ENCODE assay signal across 1 cellular context in genomic region chr9:133532937-133533668, GRCh38.
TF ChIP-seq lines count a peak whose summit lies in the region.

No MANE protein-coding gene starts in this region.

TF ChIP-seq in K562, 482 proteins besides CTCF, POLR2A, EP300 and RAD21 (continued from another document and continues in another):
- TF ChIP-seq DEAF1 (CRISPR knock-in tag; IDR thresholded peaks at IDR 0.05) (peak; percentile 63), MAFF (IDR thresholded peaks at IDR 0.05; ENCODE audit: low read length) (no peak), PYGO2 (tag; IDR thresholded peaks at IDR 0.05) (no peak), XRCC3 (IDR thresholded peaks at IDR 0.05) (no peak), ZNF124 (CRISPR knock-in tag; IDR thresholded peaks at IDR 0.05) (no peak), BHLHE40 (IDR thresholded peaks at IDR 0.05; ENCODE audit: low read length) (peak; percentile 71), KLF6 (CRISPR knock-in tag; IDR thresholded peaks at IDR 0.05; ENCODE audit: borderline replicate concordance) (no peak), RAD51 (IDR thresholded peaks at IDR 0.05; ENCODE audit: borderline replicate concordance, low read depth) (no peak), DIDO1 (tag; IDR thresholded peaks at IDR 0.05; ENCODE audit: low read depth) (peak; percentile 63; the same call in 1 of the 2 replicates), ZNF407 (IDR thresholded peaks at IDR 0.05; ENCODE audit: low read depth) (no peak), TAF15 (IDR thresholded peaks at IDR 0.05; ENCODE audit: low read depth, low read length) (no peak), SIRT6 (IDR thresholded peaks at IDR 0.05; ENCODE audit: low read depth, low read length) (no peak), PATZ1 (CRISPR knock-in tag; IDR thresholded peaks at IDR 0.05; ENCODE audit: borderline replicate concordance) (no peak), MAFG (tag; conservative IDR thresholded peaks at IDR 0.05) (no peak), MAZ (CRISPR knock-in tag; conservative IDR thresholded peaks at IDR 0.05 in 1 of 2, IDR thresholded peaks at IDR 0.05 in 1 of 2) (0 out of 4 replicates have a peak, but pooled peaks of 1 of the 2 experiments have one; percentile 20), HCFC1 (IDR thresholded peaks at IDR 0.05; ENCODE audit: low read depth, low read length) (no peak), THRA (IDR thresholded peaks at IDR 0.05) (no peak), ZNF239 (CRISPR knock-in tag; IDR thresholded peaks at IDR 0.05) (no peak), GTF2A2 (tag; IDR thresholded peaks at IDR 0.05) (no peak), GTF2F1 (IDR thresholded peaks at IDR 0.05; ENCODE audit: low read depth, low read length) (no peak), SMARCA5 (IDR thresholded peaks at IDR 0.05) (peak; percentile 46; the same call in 1 of the 2 replicates), CHCHD3 (CRISPR knock-in tag; IDR thresholded peaks at IDR 0.05) (no peak), KAT8 (IDR thresholded peaks at IDR 0.05; ENCODE audit: low read depth) (no peak), ZBTB49 (CRISPR knock-in tag; IDR thresholded peaks at IDR 0.05; ENCODE audit: borderline replicate concordance) (no peak), THAP7 (CRISPR knock-in tag; IDR thresholded peaks at IDR 0.05) (no peak), EZH2 (IDR thresholded peaks at IDR 0.05; ENCODE audit: borderline replicate concordance, low read depth, low read length) (no peak), MEF2D (tag; conservative IDR thresholded peaks at IDR 0.05; ENCODE audit: low read depth) (no peak), NR0B1 (IDR thresholded peaks at IDR 0.05; ENCODE audit: partially characterized antibody) (no peak), CREM (IDR thresholded peaks at IDR 0.05; ENCODE audit: low read depth) (peak; percentile 58), ZNF780A (CRISPR knock-in tag; IDR thresholded peaks at IDR 0.05) (no peak), ZNF324 (CRISPR knock-in tag; IDR thresholded peaks at IDR 0.05) (no peak), NCOA4 (IDR thresholded peaks at IDR 0.05; ENCODE audit: partially characterized antibody) (no peak), C11orf30 (IDR thresholded peaks at IDR 0.05; ENCODE audit: low read depth) (no peak), KHSRP (IDR thresholded peaks at IDR 0.05) (no peak), ZNF77 (CRISPR knock-in tag; IDR thresholded peaks at IDR 0.05) (no peak), GABPA (tag; conservative IDR thresholded peaks at IDR 0.05; ENCODE audit: low read depth) (no peak), FOS (IDR thresholded peaks at IDR 0.05; ENCODE audit: extremely low read depth, insufficient read length) (no peak), HBP1 (CRISPR knock-in tag; IDR thresholded peaks at IDR 0.05) (peak; percentile 77; the same call in 1 of the 2 replicates), ZKSCAN8 (CRISPR knock-in tag; IDR thresholded peaks at IDR 0.05) (no peak), ZNF146 (CRISPR knock-in tag; IDR thresholded peaks at IDR 0.05; ENCODE audit: unreplicated experiment) (no peak), ZNF143 (CRISPR knock-in tag; IDR thresholded peaks at IDR 0.05) (no peak), ZNF311 (CRISPR knock-in tag; IDR thresholded peaks at IDR 0.05) (no peak), HDAC6 (IDR thresholded peaks at IDR 0.05; ENCODE audit: low read depth, low read length) (no peak), ZNF436 (CRISPR knock-in tag; IDR thresholded peaks at IDR 0.05) (no peak), SMAD2 (IDR thresholded peaks at IDR 0.05; ENCODE audit: low read depth, low read length) (no peak), NR2C1 (IDR thresholded peaks at IDR 0.05) (no peak), NR2C1 (tag; IDR thresholded peaks at IDR 0.05) (no peak)
- TF ChIP-seq, protein P1, sequence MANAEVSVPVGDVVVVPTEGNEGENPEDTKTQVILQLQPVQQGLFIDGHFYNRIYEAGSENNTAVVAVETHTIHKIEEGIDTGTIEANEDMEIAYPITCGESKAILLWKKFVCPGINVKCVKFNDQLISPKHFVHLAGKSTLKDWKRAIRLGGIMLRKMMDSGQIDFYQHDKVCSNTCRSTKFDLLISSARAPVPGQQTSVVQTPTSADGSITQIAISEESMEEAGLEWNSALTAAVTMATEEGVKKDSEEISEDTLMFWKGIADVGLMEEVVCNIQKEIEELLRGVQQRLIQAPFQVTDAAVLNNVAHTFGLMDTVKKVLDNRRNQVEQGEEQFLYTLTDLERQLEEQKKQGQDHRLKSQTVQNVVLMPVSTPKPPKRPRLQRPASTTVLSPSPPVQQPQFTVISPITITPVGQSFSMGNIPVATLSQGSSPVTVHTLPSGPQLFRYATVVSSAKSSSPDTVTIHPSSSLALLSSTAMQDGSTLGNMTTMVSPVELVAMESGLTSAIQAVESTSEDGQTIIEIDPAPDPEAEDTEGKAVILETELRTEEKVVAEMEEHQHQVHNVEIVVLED (CRISPR knock-in tag; IDR thresholded peaks at IDR 0.05): no peak
